In the genomic region with DNA sequence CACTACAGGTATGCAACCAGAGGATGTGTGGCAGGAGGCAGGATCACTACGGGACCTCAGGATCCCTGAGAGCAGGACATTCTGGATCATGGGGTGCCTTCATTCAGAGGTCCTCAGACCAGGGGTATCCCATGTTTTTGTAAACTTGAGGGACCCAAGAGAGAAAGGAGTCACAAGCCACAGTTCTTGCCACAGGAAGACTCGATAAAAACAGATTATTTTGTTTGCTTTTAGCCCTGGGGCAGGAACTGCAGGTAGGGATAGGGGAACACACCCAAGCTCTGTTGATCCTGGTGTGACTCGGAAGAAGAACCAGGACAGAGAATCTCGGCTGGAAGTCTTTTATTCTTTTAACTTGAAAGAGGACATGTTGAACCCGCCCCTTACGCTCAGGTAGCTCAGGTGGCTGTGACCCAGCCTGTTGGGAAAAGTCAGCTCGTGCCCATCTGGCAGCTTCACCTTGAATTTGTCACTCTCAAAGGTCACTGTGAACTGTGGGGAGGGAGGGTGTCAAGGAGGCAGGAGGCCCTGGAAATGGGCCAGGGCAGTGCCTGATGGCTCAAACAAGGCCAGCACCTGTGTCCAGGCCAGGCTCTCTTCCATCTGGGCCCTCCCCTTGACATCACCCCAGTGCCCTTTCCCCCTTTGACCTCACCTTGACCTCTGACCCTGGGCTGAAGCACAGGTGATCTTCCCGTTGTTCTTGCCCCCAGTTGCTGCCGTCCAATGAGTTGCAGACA, we compare ENCODE assay signal across 1 cellular context.
A peak's percentile ranks its signal among the peaks of the same experiment; 100 is the strongest.
TF ChIP-seq lines count a peak whose summit lies in the region.

No MANE protein-coding gene starts in this region.

TF ChIP-seq in HepG2, 621 proteins besides CTCF, POLR2A, EP300 and RAD21 (continued from another document and continues in another):
- peak; percentile 13; the same call in 1 of the 2 replicates for TF ChIP-seq SAP130 (CRISPR knock-in tag; IDR thresholded peaks at IDR 0.05; ENCODE audit: low read depth)
- peak; percentile 37 for TF ChIP-seq POLR2G (IDR thresholded peaks at IDR 0.05; ENCODE audit: low read depth, low read length)
- no peak for TF ChIP-seq SPEN (CRISPR knock-in tag; IDR thresholded peaks at IDR 0.05; ENCODE audit: low read depth)
- TF ChIP-seq ZNF224 (CRISPR knock-in tag; IDR thresholded peaks at IDR 0.05): no peak
- no peak for TF ChIP-seq NFRKB (IDR thresholded peaks at IDR 0.05)
- TF ChIP-seq TCF7 (IDR thresholded peaks at IDR 0.05; ENCODE audit: low read depth): no peak
- TF ChIP-seq ZNF737 (CRISPR knock-in tag; IDR thresholded peaks at IDR 0.05; ENCODE audit: borderline replicate concordance): no peak
- TF ChIP-seq CSRNP2 (CRISPR knock-in tag; conservative IDR thresholded peaks at IDR 0.05; ENCODE audit: low read depth): no peak; the same call in 1 of the 2 replicates
- TF ChIP-seq NKX3-1 (CRISPR knock-in tag; IDR thresholded peaks at IDR 0.05): no peak
- TF ChIP-seq ZNF614 (CRISPR knock-in tag; IDR thresholded peaks at IDR 0.05; ENCODE audit: borderline replicate concordance): no peak
- no peak for TF ChIP-seq ZNF570 (CRISPR knock-in tag; IDR thresholded peaks at IDR 0.05; ENCODE audit: borderline replicate concordance)
- TF ChIP-seq ZNF556 (CRISPR knock-in tag; IDR thresholded peaks at IDR 0.05; ENCODE audit: borderline replicate concordance): no peak
- TF ChIP-seq ATM (IDR thresholded peaks at IDR 0.05; ENCODE audit: borderline replicate concordance): no peak
- no peak; the same call in 1 of the 2 replicates for TF ChIP-seq ZBTB8A (CRISPR knock-in tag; IDR thresholded peaks at IDR 0.05; ENCODE audit: borderline replicate concordance, low read depth)
- TF ChIP-seq ZHX2 (IDR thresholded peaks at IDR 0.05; ENCODE audit: low read depth): no peak
- TF ChIP-seq ZHX2 (CRISPR knock-in tag; IDR thresholded peaks at IDR 0.05; ENCODE audit: borderline replicate concordance): no peak
- TF ChIP-seq POLR2AphosphoS2 (IDR thresholded peaks at IDR 0.05; ENCODE audit: low read depth, low read length): no peak
- no peak for TF ChIP-seq NFYC (CRISPR knock-in tag; IDR thresholded peaks at IDR 0.05)
- TF ChIP-seq ZFP90 (CRISPR knock-in tag; IDR thresholded peaks at IDR 0.05; ENCODE audit: borderline replicate concordance): 0 out of 2 replicates have a peak, but pooled peaks have one; percentile 29
- no peak for TF ChIP-seq ZNF562 (CRISPR knock-in tag; IDR thresholded peaks at IDR 0.05; ENCODE audit: borderline replicate concordance)
- TF ChIP-seq SYNCRIP (IDR thresholded peaks at IDR 0.05; ENCODE audit: insufficient read depth, low read depth, low read length): no peak
- TF ChIP-seq ZNF598 (CRISPR knock-in tag; IDR thresholded peaks at IDR 0.05; ENCODE audit: borderline replicate concordance): no peak
- no peak for TF ChIP-seq ZMYM4 (CRISPR knock-in tag; IDR thresholded peaks at IDR 0.05)
- TF ChIP-seq, protein P1, sequence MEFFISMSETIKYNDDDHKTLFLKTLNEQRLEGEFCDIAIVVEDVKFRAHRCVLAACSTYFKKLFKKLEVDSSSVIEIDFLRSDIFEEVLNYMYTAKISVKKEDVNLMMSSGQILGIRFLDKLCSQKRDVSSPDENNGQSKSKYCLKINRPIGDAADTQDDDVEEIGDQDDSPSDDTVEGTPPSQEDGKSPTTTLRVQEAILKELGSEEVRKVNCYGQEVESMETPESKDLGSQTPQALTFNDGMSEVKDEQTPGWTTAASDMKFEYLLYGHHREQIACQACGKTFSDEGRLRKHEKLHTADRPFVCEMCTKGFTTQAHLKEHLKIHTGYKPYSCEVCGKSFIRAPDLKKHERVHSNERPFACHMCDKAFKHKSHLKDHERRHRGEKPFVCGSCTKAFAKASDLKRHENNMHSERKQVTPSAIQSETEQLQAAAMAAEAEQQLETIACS (CRISPR knock-in tag; IDR thresholded peaks at IDR 0.05): no peak
- no peak for TF ChIP-seq NBN (conservative IDR thresholded peaks at IDR 0.05)
- no peak for TF ChIP-seq BHLHE40 (IDR thresholded peaks at IDR 0.05; ENCODE audit: low read length)
- peak; percentile 52; the same call in 1 of the 2 replicates for TF ChIP-seq HNF4G (IDR thresholded peaks at IDR 0.05; ENCODE audit: borderline replicate concordance, low read depth, low read length)
- no peak for TF ChIP-seq HNF4G (CRISPR knock-in tag; IDR thresholded peaks at IDR 0.05; ENCODE audit: borderline replicate concordance, low read depth)
- no peak for TF ChIP-seq ZNF253 (CRISPR knock-in tag; IDR thresholded peaks at IDR 0.05; ENCODE audit: borderline replicate concordance)
- no peak for TF ChIP-seq ZBTB33 (CRISPR knock-in tag; IDR thresholded peaks at IDR 0.05)
- no peak for TF ChIP-seq ZNF839 (CRISPR knock-in tag; IDR thresholded peaks at IDR 0.05; ENCODE audit: borderline replicate concordance)
- TF ChIP-seq ONECUT2 (CRISPR knock-in tag; IDR thresholded peaks at IDR 0.05): no peak
- TF ChIP-seq MZF1 (CRISPR knock-in tag; IDR thresholded peaks at IDR 0.05; ENCODE audit: borderline replicate concordance): no peak
- TF ChIP-seq, protein P2, sequence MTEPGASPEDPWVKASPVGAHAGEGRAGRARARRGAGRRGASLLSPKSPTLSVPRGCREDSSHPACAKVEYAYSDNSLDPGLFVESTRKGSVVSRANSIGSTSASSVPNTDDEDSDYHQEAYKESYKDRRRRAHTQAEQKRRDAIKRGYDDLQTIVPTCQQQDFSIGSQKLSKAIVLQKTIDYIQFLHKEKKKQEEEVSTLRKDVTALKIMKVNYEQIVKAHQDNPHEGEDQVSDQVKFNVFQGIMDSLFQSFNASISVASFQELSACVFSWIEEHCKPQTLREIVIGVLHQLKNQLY (CRISPR knock-in tag; IDR thresholded peaks at IDR 0.05): no peak
- no peak for TF ChIP-seq LCORL (IDR thresholded peaks at IDR 0.05)
- TF ChIP-seq LCORL (CRISPR knock-in tag; IDR thresholded peaks at IDR 0.05): no peak
- TF ChIP-seq AGO1 (IDR thresholded peaks at IDR 0.05; ENCODE audit: low read depth, low read length, poor library complexity, severe bottlenecking): peak; percentile 96
- no peak for TF ChIP-seq JUN (CRISPR knock-in tag; IDR thresholded peaks at IDR 0.05)
- TF ChIP-seq, protein P3, sequence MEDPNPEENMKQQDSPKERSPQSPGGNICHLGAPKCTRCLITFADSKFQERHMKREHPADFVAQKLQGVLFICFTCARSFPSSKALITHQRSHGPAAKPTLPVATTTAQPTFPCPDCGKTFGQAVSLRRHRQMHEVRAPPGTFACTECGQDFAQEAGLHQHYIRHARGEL (CRISPR knock-in tag; IDR thresholded peaks at IDR 0.05): no peak
- no peak for TF ChIP-seq FOXP1 (IDR thresholded peaks at IDR 0.05)
- 0 out of 2 replicates have a peak, but pooled peaks have one; percentile 8 for TF ChIP-seq FOXP1 (CRISPR knock-in tag; IDR thresholded peaks at IDR 0.05)
- TF ChIP-seq FOXO4 (CRISPR knock-in tag; conservative IDR thresholded peaks at IDR 0.05): no peak
- no peak for TF ChIP-seq ZNF563 (CRISPR knock-in tag; IDR thresholded peaks at IDR 0.05)
- TF ChIP-seq TBX3 (IDR thresholded peaks at IDR 0.05; ENCODE audit: borderline replicate concordance): 0 out of 2 replicates have a peak, but pooled peaks have one; percentile 18
- TF ChIP-seq ZNF788 (CRISPR knock-in tag; IDR thresholded peaks at IDR 0.05; ENCODE audit: borderline replicate concordance): no peak
- TF ChIP-seq SUZ12 (IDR thresholded peaks at IDR 0.05; ENCODE audit: low read depth, low read length): no peak
- TF ChIP-seq, protein P4, sequence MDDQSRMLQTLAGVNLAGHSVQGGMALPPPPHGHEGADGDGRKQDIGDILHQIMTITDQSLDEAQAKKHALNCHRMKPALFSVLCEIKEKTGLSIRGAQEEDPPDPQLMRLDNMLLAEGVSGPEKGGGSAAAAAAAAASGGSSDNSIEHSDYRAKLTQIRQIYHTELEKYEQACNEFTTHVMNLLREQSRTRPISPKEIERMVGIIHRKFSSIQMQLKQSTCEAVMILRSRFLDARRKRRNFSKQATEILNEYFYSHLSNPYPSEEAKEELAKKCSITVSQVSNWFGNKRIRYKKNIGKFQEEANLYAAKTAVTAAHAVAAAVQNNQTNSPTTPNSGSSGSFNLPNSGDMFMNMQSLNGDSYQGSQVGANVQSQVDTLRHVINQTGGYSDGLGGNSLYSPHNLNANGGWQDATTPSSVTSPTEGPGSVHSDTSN (CRISPR knock-in tag; IDR thresholded peaks at IDR 0.05; ENCODE audit: borderline replicate concordance): no peak
- TF ChIP-seq, protein P5, sequence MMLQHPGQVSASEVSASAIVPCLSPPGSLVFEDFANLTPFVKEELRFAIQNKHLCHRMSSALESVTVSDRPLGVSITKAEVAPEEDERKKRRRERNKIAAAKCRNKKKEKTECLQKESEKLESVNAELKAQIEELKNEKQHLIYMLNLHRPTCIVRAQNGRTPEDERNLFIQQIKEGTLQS (CRISPR knock-in tag; IDR thresholded peaks at IDR 0.05): no peak
